In the genomic region with DNA sequence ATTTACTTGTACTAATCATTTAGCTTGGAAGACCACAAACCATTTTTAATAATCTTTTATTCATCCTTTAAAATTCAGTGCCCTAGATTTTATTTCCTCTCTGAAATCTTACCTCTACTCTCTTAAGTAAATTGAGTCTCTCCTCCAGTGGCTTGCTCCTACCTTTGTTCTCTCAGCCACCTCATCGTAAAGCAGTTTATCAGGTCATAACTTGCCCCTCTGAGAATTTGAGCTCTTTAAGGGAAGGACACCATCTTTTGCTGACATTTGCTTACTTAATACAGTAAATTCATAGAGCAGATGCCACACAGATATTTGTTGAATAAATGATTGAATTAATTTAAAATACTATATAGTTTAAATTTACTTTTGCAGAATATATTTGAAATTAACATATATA, we compare ENCODE assay signal across 25 cellular contexts.
DNase-seq lines count a peak whose midpoint lies in the region; FAIRE-seq and TF ChIP-seq lines count a peak whose summit lies in the region.
"Had no signal": no experiment of that assay in that cellular context is flagged by ENCODE, and none has a peak within 500 bp of the region (broad histone marks: within the 10 kb centered on the region; RNA-seq: fewer than 3 reads in every experiment).

No MANE protein-coding gene starts in this region.

- H3K23ac ChIP-seq in neuronal stem cell (ENCODE audit: low read depth, low read length, poor library complexity), result no peak overlapping the region

- H3K9me3 Mint-ChIP-seq in nephron progenitor cell, result no peaks in the 10 kb centered on the region

- TF ChIP-seq POLR2A in breast epithelium (IDR thresholded peaks at IDR 0.05), result no peak

- H2BK15ac ChIP-seq in neuronal stem cell (ENCODE audit: low read length), result no peak overlapping the region

- no peak overlapping the region for H2BK12ac ChIP-seq in neuronal stem cell (ENCODE audit: low read length)

- H3K4me2 ChIP-seq in mammary epithelial cell (ENCODE audit: insufficient read depth, low read depth, low read length), result no peak overlapping the region
- no peak overlapping the region for H3K4me2 ChIP-seq in GM23248 (ENCODE audit: unreplicated experiment)
- H3K4me2 ChIP-seq in neuronal stem cell (ENCODE audit: insufficient read depth, low read length, poor library complexity, severe bottlenecking), result no peak overlapping the region
- H3K4me2 ChIP-seq: A549; BLaER1 treated with 17β-estradiol and CSF1 and Interleukin-3, amounts not matched to agents 10 nM and 100 nM had no signal

- H3K4me3 ChIP-seq in mammary epithelial cell (replicated peaks in 1 of 3; ENCODE audit: insufficient read depth in 1 of 3, low read depth in 2 of 3, low read length in 3 of 3) (no peak overlapping the region), breast epithelium (no peak overlapping the region), bronchial epithelial cell (ENCODE audit: low read depth, low read length) (no peak overlapping the region), right atrium auricular region (no peak overlapping the region), GM23248 (no peak overlapping the region), neuronal stem cell (ENCODE audit: low read length in 2 of 2) (no peak overlapping the region)
- H3K4me3 ChIP-seq: A549; BLaER1 treated with 17β-estradiol and CSF1 and Interleukin-3, amounts not matched to agents 10 nM and 100 nM; GM12878 had no signal

- TF ChIP-seq CTCF in mammary epithelial cell (conservative IDR thresholded peaks at IDR 0.05 in 1 of 2, IDR thresholded peaks at IDR 0.05 in 1 of 2; ENCODE audit: extremely low read depth in 1 of 2, insufficient read depth in 1 of 2, low read depth in 1 of 2, low read length in 2 of 2), result no peak
- no peak for TF ChIP-seq CTCF in breast epithelium (IDR thresholded peaks at IDR 0.05)
- no peak for TF ChIP-seq CTCF in bronchial epithelial cell (IDR thresholded peaks at IDR 0.05; ENCODE audit: insufficient read depth, low read length, severe bottlenecking)
- TF ChIP-seq CTCF in nephron progenitor cell (IDR thresholded peaks at IDR 0.05), result no peak
- no peak for TF ChIP-seq CTCF in right atrium auricular region (IDR thresholded peaks at IDR 0.05)

- no peaks in the 10 kb centered on the region for H3K36me3 ChIP-seq in mammary epithelial cell (ENCODE audit: insufficient read depth, low read length)
- H3K36me3 ChIP-seq in breast epithelium, result no peaks in the 10 kb centered on the region
- H3K36me3 ChIP-seq in bronchial epithelial cell (ENCODE audit: control insufficient read depth, insufficient read depth, low read length), result no peaks in the 10 kb centered on the region
- no peaks in the 10 kb centered on the region for H3K36me3 ChIP-seq in right atrium auricular region
- H3K36me3 ChIP-seq in GM23248 (ENCODE audit: low read depth), result no peaks in the 10 kb centered on the region
- no peaks in the 10 kb centered on the region for H3K36me3 ChIP-seq in neuronal stem cell (replicated peaks in 1 of 2; ENCODE audit: control insufficient read depth in 2 of 2, insufficient read depth in 2 of 2, low read length in 2 of 2)
- H3K36me3 ChIP-seq: BE2C; BLaER1 treated with 17β-estradiol and CSF1 and Interleukin-3, amounts not matched to agents 10 nM and 100 nM had no signal

- no peaks in the 10 kb centered on the region for H3K79me1 ChIP-seq in neuronal stem cell (ENCODE audit: low read depth, low read length)

- H2AFZ ChIP-seq in mammary epithelial cell (ENCODE audit: low read depth, low read length) (no peak overlapping the region), GM23248 (no peak overlapping the region), neuronal stem cell (ENCODE audit: low read length) (no peak overlapping the region)

- peaks cover 14% of the 10 kb centered on the region for H3K4me1 ChIP-seq in mammary epithelial cell (ENCODE audit: insufficient read depth, low read length)
- H3K4me1 ChIP-seq in breast epithelium, result no peaks in the 10 kb centered on the region
- no peaks in the 10 kb centered on the region for H3K4me1 ChIP-seq in right atrium auricular region
- H3K4me1 ChIP-seq in GM23248 (ENCODE audit: insufficient read depth), result no peaks in the 10 kb centered on the region
- H3K4me1 ChIP-seq in neuronal stem cell (ENCODE audit: control insufficient read depth in 2 of 2, insufficient read depth in 1 of 2, low read depth in 1 of 2, low read length in 2 of 2), result no peaks in the 10 kb centered on the region
- H3K4me1 ChIP-seq: A549; BE2C; BLaER1 treated with 17β-estradiol and CSF1 and Interleukin-3, amounts not matched to agents 10 nM and 100 nM had no signal

- H3K9me2 ChIP-seq in GM23248 (ENCODE audit: insufficient read depth), result no peaks in the 10 kb centered on the region

- dilution Hi-C loops in mammary epithelial cell (cut with HindIII; ENCODE audit: low sequenced_read_pairs), result no loop called here

- H3K18ac ChIP-seq in neuronal stem cell (ENCODE audit: low read length), result no peak overlapping the region

- H2AK5ac ChIP-seq in neuronal stem cell (ENCODE audit: low read depth, low read length), result no peak overlapping the region

- H4K20me1 ChIP-seq in mammary epithelial cell (ENCODE audit: insufficient read depth, low read length), result no peaks in the 10 kb centered on the region
- no peaks in the 10 kb centered on the region for H4K20me1 ChIP-seq in GM23248 (ENCODE audit: insufficient read depth)
- H4K20me1 ChIP-seq: BLaER1 treated with 17β-estradiol and CSF1 and Interleukin-3, amounts not matched to agents 10 nM and 100 nM had no signal

- H3K27ac Mint-ChIP-seq in nephron progenitor cell, result peak overlapping the region; percentile 1
- H3K27ac Mint-ChIP-seq: CD14-positive monocyte; CD4-positive, alpha-beta T cell; CD8-positive, alpha-beta memory T cell had no signal

- no peaks in the 10 kb centered on the region for H3K36me3 Mint-ChIP-seq in nephron progenitor cell (ENCODE audit: low read depth)
- H3K36me3 Mint-ChIP-seq: CD14-positive monocyte; CD8-positive, alpha-beta memory T cell had no signal

- H3K9ac ChIP-seq in mammary epithelial cell (ENCODE audit: insufficient read depth, low read length) (no peak overlapping the region), GM23248 (no peak overlapping the region), neuronal stem cell (ENCODE audit: low read depth, low read length, poor library complexity) (no peak overlapping the region)
- H3K9ac ChIP-seq: BLaER1 treated with 17β-estradiol and CSF1 and Interleukin-3, amounts not matched to agents 10 nM and 100 nM had no signal

- no peak overlapping the region for H3K14ac ChIP-seq in neuronal stem cell (ENCODE audit: low read length)

- intact Hi-C loops in mammary epithelial cell (cut with micrococcal nuclease), result no loop called here
- intact Hi-C loops in breast epithelium (cut with DNase I; ENCODE audit: low total_unique reads), result loop anchor here (5.0 kb wide), 1 partner anchor 552 kb away; no protein-coding TSS in a partner anchor

- no peaks in the 10 kb centered on the region for H3K27me3 ChIP-seq in mammary epithelial cell (ENCODE audit: insufficient read depth, low read length)
- no peaks in the 10 kb centered on the region for H3K27me3 ChIP-seq in breast epithelium
- no peaks in the 10 kb centered on the region for H3K27me3 ChIP-seq in bronchial epithelial cell (ENCODE audit: control insufficient read depth, insufficient read depth, low read length)
- no peaks in the 10 kb centered on the region for H3K27me3 ChIP-seq in right atrium auricular region
- no peaks in the 10 kb centered on the region for H3K27me3 ChIP-seq in GM23248 (replicated peaks; ENCODE audit: insufficient read depth)
- H3K27me3 ChIP-seq in neuronal stem cell (ENCODE audit: control insufficient read depth in 3 of 3, insufficient read depth in 3 of 3, low read depth in 1 of 3, low read length in 3 of 3), result no peaks in the 10 kb centered on the region
- H3K27me3 ChIP-seq: BE2C; BLaER1 treated with 17β-estradiol and CSF1 and Interleukin-3, amounts not matched to agents 10 nM and 100 nM had no signal

- no peaks in the 10 kb centered on the region for H3K9me3 ChIP-seq in mammary epithelial cell (replicated peaks; ENCODE audit: insufficient read depth, low read length)
- H3K9me3 ChIP-seq in breast epithelium, result no peaks in the 10 kb centered on the region
- no peaks in the 10 kb centered on the region for H3K9me3 ChIP-seq in right atrium auricular region
- H3K9me3 ChIP-seq in GM23248 (ENCODE audit: low read depth), result no peaks in the 10 kb centered on the region
- H3K9me3 ChIP-seq in neuronal stem cell (replicated peaks in 1 of 2; ENCODE audit: control insufficient read depth in 2 of 2, insufficient read depth in 1 of 2, low read depth in 1 of 2, low read length in 2 of 2), result no peaks in the 10 kb centered on the region
- H3K9me3 ChIP-seq: A549; BE2C; BLaER1 treated with 17β-estradiol and CSF1 and Interleukin-3, amounts not matched to agents 10 nM and 100 nM had no signal

- BruUV-seq in mammary epithelial cell (replicated peaks; lab: Mats Ljungman, UMichigan), result no TSS peak

- 0% methylated on average over 1 of the region's 1 CpG for WGBS in mammary epithelial cell (ENCODE audit: low coverage, missing lambda C conversion rate)
- WGBS in GM23248 (ENCODE audit: low coverage in 1 of 2, low lambda C conversion rate in 2 of 2, missing lambda C conversion rate in 2 of 2), 2 experiments, result 21 to 30% methylated on average over 1 of the region's 1 CpG
- WGBS in neuronal stem cell (ENCODE audit: extremely low coverage in 2 of 2, insufficient read length in 2 of 2, insufficient replicate concordance in 1 of 2), 2 donors, result no CpG with 5 or more reads among the region's 1 CpG

- H3K27ac ChIP-seq in mammary epithelial cell (ENCODE audit: insufficient read depth, low read depth, low read length), result no peak overlapping the region
- H3K27ac ChIP-seq in breast epithelium, result no peak overlapping the region
- H3K27ac ChIP-seq in right atrium auricular region, result no peak overlapping the region
- H3K27ac ChIP-seq in GM23248, result no peak overlapping the region
- no peak overlapping the region for H3K27ac ChIP-seq in neuronal stem cell (replicated peaks; ENCODE audit: low read length)
- H3K27ac ChIP-seq: A549; BLaER1 treated with 17β-estradiol and CSF1 and Interleukin-3, amounts not matched to agents 10 nM and 100 nM had no signal

- FAIRE-seq in bronchial epithelial cell (lab: Jason Lieb, UNC), result no peak
- FAIRE-seq: A549, D721Med, GM12878, H1 had no signal

- no peaks in the 10 kb centered on the region for H3K27me3 Mint-ChIP-seq in nephron progenitor cell (ENCODE audit: low read depth, poor library complexity)
- H3K27me3 Mint-ChIP-seq: CD4-positive, alpha-beta T cell; CD8-positive, alpha-beta memory T cell had no signal

- no peaks in the 10 kb centered on the region for H3K4me1 Mint-ChIP-seq in nephron progenitor cell
- H3K4me1 Mint-ChIP-seq: CD14-positive monocyte; CD8-positive, alpha-beta memory T cell had no signal

- H3K4me3 Mint-ChIP-seq in nephron progenitor cell, result no peak overlapping the region
- H3K4me3 Mint-ChIP-seq: CD14-positive monocyte; CD4-positive, alpha-beta T cell had no signal

- in situ Hi-C loops in mammary epithelial cell (cut with MboI; ENCODE audit: low sequenced_read_pairs in 2 of 2) (no loop called here), GM23248 (cut with MboI) (no loop called here)

- no peak overlapping the region for H4K91ac ChIP-seq in neuronal stem cell (ENCODE audit: low read depth, low read length, poor library complexity)

- no peaks in the 10 kb centered on the region for H3F3A ChIP-seq in GM23248 (ENCODE audit: insufficient read depth)

- no peak overlapping the region for H2BK5ac ChIP-seq in neuronal stem cell (ENCODE audit: low read length)

- peak; percentile 43 for DNase-seq in mammary epithelial cell
- DNase-seq in breast epithelium (ENCODE audit: low spot score in 2 of 2), result no peak
- DNase-seq in bronchial epithelial cell (ENCODE audit: low read depth), result peak; percentile 80
- no peak for DNase-seq in nephron progenitor cell
- no peak for DNase-seq in right atrium auricular region (ENCODE audit: low spot score)
- no peak for DNase-seq in GM23248
- DNase-seq in neuronal stem cell (ENCODE audit: low spot score), result no peak
- DNase-seq: 8988T; ACHN; AML-193; BE2C; CD4-positive, alpha-beta T cell; CD8-positive, alpha-beta memory T cell; DMS 273 treated with DMSO at 0.1 percent for 48 hours; DMS79; EL; GDM1; H7; HCEC 1CT had no signal

- H3K79me2 ChIP-seq in mammary epithelial cell (ENCODE audit: insufficient read depth, low read length), result no peaks in the 10 kb centered on the region
- H3K79me2 ChIP-seq in GM23248 (ENCODE audit: insufficient read depth), result no peaks in the 10 kb centered on the region

- no peak overlapping the region for H3K4ac ChIP-seq in neuronal stem cell (ENCODE audit: low read length)

- CTCF ChIA-PET in mammary epithelial cell (lab: Charles Lee; ENCODE audit: low non-redundant PET), result interaction anchor here (0.6 kb wide), 1 partner anchor 156 kb away, joined by 3 read pairs; no protein-coding TSS in a partner anchor

- H2BK120ac ChIP-seq in neuronal stem cell (ENCODE audit: low read depth, low read length), result no peak overlapping the region

- H4K8ac ChIP-seq in neuronal stem cell (ENCODE audit: low read depth, low read length), result no peak overlapping the region

Comparison
In these comparisons a context has a peak if more than half of its experiments do, and no peak if none do; other contexts are left out.
1. DNase-seq: peak in mammary epithelial cell (single experiment) and bronchial epithelial cell (single experiment); none in breast epithelium (0 of 2), nephron progenitor cell (single experiment), right atrium auricular region (single experiment), GM23248 (single experiment) and neuronal stem cell (single experiment).